17 cellular contexts compared by ENCODE assay signal in the genomic region with DNA sequence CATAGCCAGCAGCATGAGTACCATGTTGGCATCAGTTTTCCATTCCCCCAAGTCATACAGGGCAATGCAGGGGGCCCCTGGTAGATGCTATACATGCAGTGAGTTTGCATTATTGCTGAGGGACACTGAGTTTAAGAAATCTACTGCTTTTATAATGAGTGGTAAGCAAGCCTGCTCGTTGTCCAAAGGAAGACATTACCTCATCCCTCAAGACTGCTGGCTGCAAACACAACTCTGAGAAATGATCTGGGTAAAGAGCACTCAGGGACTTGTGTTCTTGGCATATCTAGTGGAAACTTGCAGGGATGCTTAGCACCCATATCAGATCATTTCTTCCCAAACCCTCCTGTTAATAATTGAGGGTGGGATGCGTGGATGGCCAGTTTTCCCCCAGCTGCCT.
A peak's percentile ranks its signal among the peaks of the same experiment; 100 is the strongest.
DNase-seq lines count a peak whose midpoint lies in the region; ATAC-seq and TF ChIP-seq lines count a peak whose summit lies in the region.
"Had no signal": no experiment of that assay in that cellular context is flagged by ENCODE, and none has a peak within 500 bp of the region (broad histone marks: within the 10 kb centered on the region; RNA-seq: fewer than 3 reads in every experiment).

No MANE protein-coding gene starts in this region.

- peaks cover 0 to 7% of the 10 kb centered on the region in 2 donors for H3K36me3 ChIP-seq in left lung
- H3K36me3 ChIP-seq: transverse colon had no signal

- no peak overlapping the region for H3K27ac ChIP-seq in left lung
- H3K27ac ChIP-seq: transverse colon had no signal

- peak; percentile 47 for DNase-seq in AG08395 (ENCODE audit: low spot score)
- DNase-seq in NCI-H226, result peak; percentile 65
- DNase-seq in fibroblast of gingiva (ENCODE audit: low read depth), result peak; percentile 86
- no peak for DNase-seq in left lung
- DNase-seq in MV-4-11 (lab: John Stamatoyannopoulos, UW), result no peak
- DNase-seq: AML-193; cerebellar nuclear complex; NCI-H2227 treated with DMSO at 0.1 percent for 48 hours; OCI-M1; posterior cingulate gyrus; stimulated activated CD4-positive, alpha-beta T cell treated with anti-CD3 and anti-CD28 coated beads, Interleukin-1b, Interleukin-23, amount 100 ng/mL, for 48 hours; stimulated activated CD8-positive, alpha-beta memory T cell treated with anti-CD3 and anti-CD28 coated beads, Interleukin-4, amount 100 ng/mL, for 48 hours; transverse colon had no signal

- TF ChIP-seq CTCF in left lung (IDR thresholded peaks at IDR 0.05), result no peak

- no peaks in the 10 kb centered on the region for H3K27me3 ChIP-seq in left lung
- H3K27me3 ChIP-seq: esophagus muscularis mucosa, transverse colon had no signal

- ATAC-seq in left lung (peak; percentile 31), HG02981 (IDR thresholded peaks at IDR 0.05; ENCODE audit: unreplicated experiment) (no peak), HG02610 (IDR thresholded peaks at IDR 0.05; ENCODE audit: unreplicated experiment) (no peak), HG03025 (IDR thresholded peaks at IDR 0.05; ENCODE audit: low FRiP score, unreplicated experiment) (no peak)

- no peaks in the 10 kb centered on the region for H3K4me1 ChIP-seq in left lung
- H3K4me1 ChIP-seq: transverse colon had no signal

- H3K4me3 ChIP-seq in left lung, result no peak overlapping the region
- H3K4me3 ChIP-seq: esophagus muscularis mucosa, transverse colon had no signal

- intact Hi-C loops in left lung (cut with DNase I), result loop anchor here in 1 of 2 donors (5.0 kb wide), 1 partner anchor 273 kb away; no protein-coding TSS in a partner anchor

- H3K9me3 ChIP-seq in left lung, result peaks cover 0 to 5% of the 10 kb centered on the region in 2 donors
- H3K9me3 ChIP-seq: transverse colon had no signal

Comparison
In these comparisons a context has a peak if more than half of its experiments do, and no peak if none do; other contexts are left out.
1. DNase-seq: peak in AG08395 (single experiment), NCI-H226 (single experiment) and fibroblast of gingiva (single experiment); none in left lung (0 of 2) and MV-4-11 (single experiment).